17 cellular contexts compared by ENCODE assay signal in the genomic region with DNA sequence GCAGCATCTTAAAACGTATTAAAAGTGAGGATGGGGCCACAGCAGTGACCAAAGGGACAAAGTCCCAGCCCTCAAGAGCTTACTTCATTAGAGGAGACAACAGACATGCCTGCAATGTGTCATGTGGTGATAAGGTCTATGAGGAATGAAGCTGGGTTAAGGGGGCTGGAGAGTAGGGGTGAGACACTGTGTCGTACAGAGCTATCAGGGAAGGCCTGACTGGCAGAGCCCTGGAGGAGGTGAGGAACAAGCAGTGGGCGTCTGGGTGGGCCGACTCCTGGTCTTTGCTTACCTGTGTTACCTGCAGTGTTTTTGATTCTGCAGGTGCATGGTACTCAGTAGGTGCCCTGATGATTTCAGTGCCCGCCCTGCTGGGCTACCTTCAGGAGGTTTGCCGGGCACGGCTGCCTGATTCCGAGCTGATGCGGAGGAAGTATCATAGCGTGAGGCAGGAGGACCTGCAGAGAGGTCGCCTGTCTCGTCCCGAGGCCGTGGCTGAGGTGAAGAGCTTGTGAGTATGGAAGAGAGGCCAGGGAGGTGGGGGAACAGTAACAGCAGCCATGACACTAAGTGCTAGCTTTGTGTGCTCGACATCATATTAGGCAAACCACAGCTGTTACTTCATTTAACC. TPM values are rescaled to one million over a fixed set of nuclear protein-coding genes. Genes with fewer than 3 reads are reported as not detected.
"Had no signal": no experiment of that assay in that cellular context is flagged by ENCODE, and none has a peak within 500 bp of the region (broad histone marks: within the 10 kb centered on the region; RNA-seq: fewer than 3 reads in every experiment).

No MANE protein-coding gene starts in this region.

- H3K36me3 ChIP-seq: uterus had no signal

- H3K9me3 ChIP-seq: colonic mucosa, psoas muscle, right lobe of liver, uterus had no signal

- DNase-seq: activated CD4-positive, alpha-beta T cell treated with anti-CD3 and anti-CD28 coated beads, Interleukin-2, amount 10 ng/mL, durations not matched to agents 7 days and 5 days; colonic mucosa; foreskin keratinocyte; glutamatergic neuron; hypothalamus; kidney; left ventricle myocardium superior; mesenchymal stem cell; naive thymus-derived CD8-positive, alpha-beta T cell; occipital lobe; psoas muscle; stimulated activated CD4-positive, alpha-beta T cell treated with anti-CD3 and anti-CD28 coated beads, Interleukin-2, amount 100 ng/mL, for 24 hours; T-helper 2 cell; uterus had no signal

- ATAC-seq: foreskin keratinocyte; naive thymus-derived CD8-positive, alpha-beta T cell; psoas muscle had no signal

- H3K27me3 ChIP-seq: colonic mucosa, foreskin keratinocyte, right lobe of liver, uterus had no signal

- H3K4me3 ChIP-seq: colonic mucosa, psoas muscle, right lobe of liver, uterus had no signal

- H3K4me1 ChIP-seq: colonic mucosa, foreskin keratinocyte, psoas muscle, uterus had no signal

- H3K27ac ChIP-seq: colonic mucosa, foreskin keratinocyte, psoas muscle, right lobe of liver, uterus had no signal

- FAIRE-seq: kidney, TTC549 had no signal

RNA-seq across cellular contexts. Expression of gene SFRP5, which starts 27.3 kb away (rescaled TPM):
- total RNA-seq: activated CD4-positive, alpha-beta T cell treated with anti-CD3 and anti-CD28 coated beads, Interleukin-2, amount 10 ng/mL, durations not matched to agents 7 days and 5 days; activated T-helper 1 cell treated with anti-CD3 and anti-CD28 coated beads, Interleukin-12 subunit alpha, Interleukin-12 subunit beta, Interleukin-2, Interleukin-4 antibody, amounts not matched to agents 30 ng/mL and 10 ng/mL and 1 ng/mL, durations not matched to agents 14 hours and 24 hours and 36 hours; foreskin keratinocyte had no signal
